Comparison of ENCODE assay signal across 12 cellular contexts in genomic region chr2:46955764-46956163, GRCh38. TPM values are rescaled to one million over a fixed set of nuclear protein-coding genes. Genes with fewer than 3 reads are reported as not detected.
DNase-seq lines count a peak whose midpoint lies in the region; ATAC-seq, FAIRE-seq and TF ChIP-seq lines count a peak whose summit lies in the region.
"Had no signal": no experiment of that assay in that cellular context is flagged by ENCODE, and none has a peak within 500 bp of the region (broad histone marks: within the 10 kb centered on the region; RNA-seq: fewer than 3 reads in every experiment).

No MANE protein-coding gene starts in this region.

- peaks cover 54% of the 10 kb centered on the region for H3K4me1 ChIP-seq in A549
- peaks cover 24 to 38% (median 30%) of the 10 kb centered on the region in 4 donors for H3K4me1 ChIP-seq in esophagus muscularis mucosa

- H3K27me3 Mint-ChIP-seq in osteocyte (ENCODE audit: unreplicated experiment): no peaks in the 10 kb centered on the region

- DNase-seq in A549 (ENCODE audit: low read depth in 1 of 2, low spot score in 1 of 2): no peak
- peak; percentile 69 for DNase-seq in MG63
- no peak for DNase-seq in esophagus muscularis mucosa (ENCODE audit: extremely low spot score)
- DNase-seq in osteocyte (ENCODE audit: extremely low spot score, unreplicated experiment): no peak
- DNase-seq in caudate nucleus (lab: John Stamatoyannopoulos, UW): no peak
- no peak for DNase-seq in MV-4-11 (lab: John Stamatoyannopoulos, UW)
- DNase-seq in NOMO-1 treated with DMSO at 0.1 percent for 48 hours (lab: John Stamatoyannopoulos, UW; ENCODE audit: unreplicated experiment): no peak
- DNase-seq: activated T-cell treated with anti-CD3 and anti-CD28 coated beads, Interleukin-2, amount 50 U/mL, for 48 hours; hippocampal formation; NCI-H1048; stimulated activated CD4-positive, alpha-beta T cell treated with anti-CD3 and anti-CD28 coated beads, Interleukin-4, amount 100 ng/mL, for 24 hours had no signal

- TF ChIP-seq CTCF in A549 (IDR thresholded peaks at IDR 0.05) (no peak), esophagus muscularis mucosa (IDR thresholded peaks at IDR 0.05) (no peak), osteocyte (IDR thresholded peaks at IDR 0.05) (no peak)

- POLR2A ChIA-PET in A549 (lab: Yijun Ruan, JAX): interaction anchor here (0.9 to 1.1 kb wide), 2 partner anchors 12 to 29 kb away, joined by 3 to 4 read pairs; no protein-coding TSS in a partner anchor

- H3K27ac ChIP-seq in A549: peak overlapping the region; percentile 77 to 85
- H3K27ac ChIP-seq in esophagus muscularis mucosa (replicated peaks in 1 of 4): peak overlapping the region; percentile 73 to 77 (median 74)
- no peak overlapping the region for H3K27ac ChIP-seq in caudate nucleus (ENCODE audit: low read depth, low read length)

- H3K4me2 ChIP-seq in A549: peak overlapping the region; percentile 71

- no peak for FAIRE-seq in A549 (lab: Jason Lieb, UNC)

- CTCF ChIA-PET in A549 (lab: Yijun Ruan, JAX): interaction anchor here (0.7 to 1.6 kb wide), 6 partner anchors 9 to 367 kb away, joined by 3 to 6 read pairs (median 3); no protein-coding TSS in a partner anchor

- TF ChIP-seq EP300 in A549 (IDR thresholded peaks at IDR 0.05): no peak
- TF ChIP-seq EP300 in esophagus muscularis mucosa (IDR thresholded peaks at IDR 0.05): no peak

- H3K9me3 Mint-ChIP-seq in osteocyte (ENCODE audit: unreplicated experiment): no peaks in the 10 kb centered on the region

- no peaks in the 10 kb centered on the region for H3K9me3 ChIP-seq in A549
- no peaks in the 10 kb centered on the region for H3K9me3 ChIP-seq in MG63
- no peaks in the 10 kb centered on the region for H3K9me3 ChIP-seq in esophagus muscularis mucosa

- H3K4me1 Mint-ChIP-seq in osteocyte (ENCODE audit: unreplicated experiment): peaks cover 19% of the 10 kb centered on the region

- no peak for TF ChIP-seq RAD21 in A549 (conservative IDR thresholded peaks at IDR 0.05 in 1 of 2, IDR thresholded peaks at IDR 0.05 in 1 of 2)

- 91% methylated on average over 4 of the region's 4 CpGs for WGBS in A549 (ENCODE audit: missing lambda C conversion rate)
- WGBS in esophagus muscularis mucosa: 97% methylated on average over 3 of the region's 4 CpGs

- ATAC-seq in A549 (peak in 1 of 2 experiments; percentile 1; a peak in 2 of 6 replicates), HG02884 (IDR thresholded peaks at IDR 0.05; ENCODE audit: unreplicated experiment) (no peak)

- H3K27ac Mint-ChIP-seq in osteocyte (ENCODE audit: unreplicated experiment): peak overlapping the region; percentile 80

- H3K36me3 Mint-ChIP-seq in osteocyte (ENCODE audit: unreplicated experiment): peaks cover 31% of the 10 kb centered on the region

- intact Hi-C loops in esophagus muscularis mucosa (cut with DNase I): no loop called here

- no peak for TF ChIP-seq POLR2A in A549 (IDR thresholded peaks at IDR 0.05; ENCODE audit: low read length)
- TF ChIP-seq POLR2A in esophagus muscularis mucosa (IDR thresholded peaks at IDR 0.05; ENCODE audit: low read depth): no peak

- H3K4me3 ChIP-seq in A549 (no peak overlapping the region), MG63 (no peak overlapping the region), esophagus muscularis mucosa (no peak overlapping the region)

- H3K36me3 ChIP-seq in MG63 (peaks cover 76% of the 10 kb centered on the region), esophagus muscularis mucosa (peaks cover 39 to 79% (median 72%) of the 10 kb centered on the region in 4 donors)

- H3K4me3 Mint-ChIP-seq in osteocyte (ENCODE audit: unreplicated experiment): no peak overlapping the region

- no peaks in the 10 kb centered on the region for H3K27me3 ChIP-seq in MG63
- H3K27me3 ChIP-seq in esophagus muscularis mucosa: no peaks in the 10 kb centered on the region

TF ChIP-seq in A549, 52 proteins besides CTCF, POLR2A, EP300 and RAD21:
- TF ChIP-seq CBX8 (IDR thresholded peaks at IDR 0.05) (no peak), TFCP2L1 (CRISPR knock-in tag; IDR thresholded peaks at IDR 0.05) (no peak), JUN (IDR thresholded peaks at IDR 0.05) (no peak), HES2 (IDR thresholded peaks at IDR 0.05) (no peak), JUNB (IDR thresholded peaks at IDR 0.05) (no peak), CBX2 (IDR thresholded peaks at IDR 0.05; ENCODE audit: borderline replicate concordance, low read depth) (no peak), ZSCAN20 (CRISPR knock-in tag; IDR thresholded peaks at IDR 0.05) (no peak), NPAS2 (CRISPR knock-in tag; IDR thresholded peaks at IDR 0.05; ENCODE audit: borderline replicate concordance) (no peak), ELK1 (IDR thresholded peaks at IDR 0.05; ENCODE audit: low read depth, low read length) (no peak)
TF ChIP-seq in A549: peak in this region for 0.

RNA-seq across cellular contexts. Expression of gene TTC7A, which starts 14.7 kb away (rescaled TPM):
- 17.3 and 19.6 TPM in 2 replicates for polyA plus RNA-seq in A549 (2011; rRNA removed)
- 34.9 and 40.3 TPM in 2 replicates for polyA plus RNA-seq in A549 (2012; cell fraction: cytosol; rRNA removed)
- polyA plus RNA-seq in A549 (2012; cell fraction: nucleus; rRNA removed): 92.4 and 101 TPM in 2 replicates
- polyA plus RNA-seq in A549 (2017; fragmentation: RNase III; extraction: RNeasy Plus Mini Kit Qiagen cat#74134 plus additional on column Dnase treatment): 30.7 to 31.4 TPM (median 31.3 TPM) in 3 replicates
- 16.7 and 28.0 TPM in 2 replicates for polyA minus RNA-seq in A549 (2011; rRNA and poly(A)+ RNA removed)
- 10.4 and 15.1 TPM in 2 replicates for total RNA-seq in MG63 (2014; rRNA removed; shearing (Covaris generic); ENCODE audit: low replicate concordance)
- 10 to 100 TPM; 17.1 to 38.0 (median 24.8) TPM for total RNA-seq in esophagus muscularis mucosa
- total RNA-seq in osteocyte: 17.8 and 20.0 TPM in 2 replicates

RNA-seq across cellular contexts. Expression of gene MCFD2, which starts 40.2 kb away (rescaled TPM):
- 172 and 210 TPM in 2 replicates for polyA plus RNA-seq in A549 (2011; rRNA removed)
- polyA plus RNA-seq in A549 (2012; cell fraction: cytosol; rRNA removed): 51.2 and 61.9 TPM in 2 replicates
- 35.2 and 36.7 TPM in 2 replicates for polyA plus RNA-seq in A549 (2012; cell fraction: nucleus; rRNA removed)
- polyA plus RNA-seq in A549 (2017; fragmentation: RNase III; extraction: RNeasy Plus Mini Kit Qiagen cat#74134 plus additional on column Dnase treatment): 118 to 125 TPM (median 120 TPM) in 3 replicates
- polyA minus RNA-seq in A549 (2011; rRNA and poly(A)+ RNA removed): 90.0 and 90.1 TPM in 2 replicates
- 165 and 174 TPM in 2 replicates for total RNA-seq in MG63 (2014; rRNA removed; shearing (Covaris generic); ENCODE audit: low replicate concordance)
- total RNA-seq in esophagus muscularis mucosa: 10 to 100 TPM; 61.9 to 89.5 (median 74.2) TPM
- 97.6 and 106 TPM in 2 replicates for total RNA-seq in osteocyte
